Comparison of ENCODE assay signal across 16 cellular contexts in genomic region chr4:4213674-4214073, GRCh38. TPM values are rescaled to one million over a fixed set of nuclear protein-coding genes. Genes with fewer than 3 reads are reported as not detected.
"Had no signal": no experiment of that assay in that cellular context is flagged by ENCODE, and none has a peak within 500 bp of the region (broad histone marks: within the 10 kb centered on the region; RNA-seq: fewer than 3 reads in every experiment).

No MANE protein-coding gene starts in this region.

RNA-seq across cellular contexts. Expression of gene OTOP1, which starts 13.1 kb away (rescaled TPM):
- total RNA-seq: activated B cell treated with CpG ODN at 0.5 μM for 24 hours; activated CD4-positive, alpha-beta memory T cell treated with anti-CD3 and anti-CD28 coated beads for 36 hours; activated CD4-positive, alpha-beta T cell treated with anti-CD3 and anti-CD28 coated beads, Interleukin-2, amount 10 ng/mL, durations not matched to agents 24 days and 14 days; activated CD8-positive, alpha-beta memory T cell treated with anti-CD3 and anti-CD28 coated beads for 36 hours; activated CD8-positive, alpha-beta T cell treated with anti-CD3 and anti-CD28 coated beads for 36 hours; activated naive CD4-positive, alpha-beta T cell treated with anti-CD3 and anti-CD28 coated beads for 36 hours; activated naive CD4-positive, alpha-beta T cell treated with anti-CD3 and anti-CD28 coated beads, Interleukin-2, amount 50 U/mL, for 72 hours; activated naive CD8-positive, alpha-beta T cell treated with anti-CD3 and anti-CD28 coated beads for 36 hours; activated T-cell treated with anti-CD3 and anti-CD28 coated beads, Interleukin-2, amount 50 U/mL, for 4 hours; activated T-cell treated with anti-CD3 and anti-CD28 coated beads, Interleukin-2, amount 50 U/mL, for 72 hours; activated T-helper 1 cell treated with anti-CD3 and anti-CD28 coated beads, Interleukin-12 subunit alpha, Interleukin-12 subunit beta, Interleukin-2, Interleukin-4 antibody, amounts not matched to agents 30 ng/mL and 10 ng/mL and 1 ng/mL, durations not matched to agents 14 hours and 24 hours and 36 hours; activated T-helper 17 cell treated with anti-CD3 and anti-CD28 coated beads, Interleukin-2, amount 50 U/mL, for 72 hours; adrenal gland; aorta; bronchial epithelial cell; cardiac muscle cell had no signal
- polyA plus RNA-seq: adrenal gland, aorta, cardiac muscle cell had no signal
